Comparison of ENCODE assay signal across 19 cellular contexts in the genomic region with DNA sequence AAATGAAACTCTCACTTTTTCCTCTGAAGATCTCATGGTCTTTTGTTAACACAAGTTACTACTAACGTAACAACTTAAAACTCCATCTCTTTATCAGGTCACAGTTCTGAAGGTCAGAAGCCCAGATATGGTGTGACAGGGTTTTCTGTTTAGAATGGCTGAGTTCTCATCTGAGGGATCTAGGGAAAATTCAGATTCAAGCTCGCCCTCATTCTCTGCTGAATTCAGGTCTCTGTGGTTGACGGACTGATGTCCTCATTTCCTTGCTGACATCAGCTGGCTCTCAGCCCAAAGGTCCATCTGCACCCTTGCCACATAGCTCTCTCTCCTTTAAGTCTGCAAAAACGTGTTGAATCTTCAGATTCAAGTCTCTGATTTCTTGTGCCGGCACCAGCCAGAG. TPM values are rescaled to one million over a fixed set of nuclear protein-coding genes. Genes with fewer than 3 reads are reported as not detected.
DNase-seq lines count a peak whose midpoint lies in the region; ATAC-seq, FAIRE-seq and TF ChIP-seq lines count a peak whose summit lies in the region.
"Had no signal": no experiment of that assay in that cellular context is flagged by ENCODE, and none has a peak within 500 bp of the region (broad histone marks: within the 10 kb centered on the region; RNA-seq: fewer than 3 reads in every experiment).

No MANE protein-coding gene starts in this region.

- H3K4me2 ChIP-seq in DOHH2 (ENCODE audit: low read length) (peak overlapping the region; percentile 35), OCI-LY3 (ENCODE audit: low read length) (peak overlapping the region; percentile 4; the same call in 1 of the 2 replicates)
- H3K4me2 ChIP-seq: A549, SK-N-SH had no signal

- FAIRE-seq in frontal cortex (lab: Jason Lieb, UNC): no peak
- FAIRE-seq: A549, keratinocyte had no signal

- no peaks in the 10 kb centered on the region for H3K9me2 ChIP-seq in DOHH2 (replicated peaks; ENCODE audit: control insufficient read depth, low read length)
- H3K9me2 ChIP-seq: SK-N-SH had no signal

- no peaks in the 10 kb centered on the region for H3K36me3 Mint-ChIP-seq in activated CD4-positive, alpha-beta T cell treated with anti-CD3 and anti-CD28 coated beads for 36 hours (ENCODE audit: low read depth)
- H3K36me3 Mint-ChIP-seq in immature natural killer cell: no peaks in the 10 kb centered on the region

- no peaks in the 10 kb centered on the region for H3F3A ChIP-seq in DOHH2 (ENCODE audit: control insufficient read depth, insufficient read depth)

- H3K4me3 Mint-ChIP-seq in activated CD4-positive, alpha-beta T cell treated with anti-CD3 and anti-CD28 coated beads for 36 hours: no peak overlapping the region
- H3K4me3 Mint-ChIP-seq in immature natural killer cell: peak overlapping the region; percentile 41 to 73 (median 61)

- no peaks in the 10 kb centered on the region for H3K79me2 ChIP-seq in DOHH2 (ENCODE audit: control insufficient read depth, low read length)
- no peaks in the 10 kb centered on the region for H3K79me2 ChIP-seq in OCI-LY3 (ENCODE audit: low read length)

- peak overlapping the region; percentile 34; the same call in 1 of the 2 replicates for H3K27ac ChIP-seq in DOHH2 (ENCODE audit: low read depth, low read length)
- no peak overlapping the region for H3K27ac ChIP-seq in OCI-LY3 (ENCODE audit: low read length)
- H3K27ac ChIP-seq: A549, adrenal gland, cardiac muscle cell, heart left ventricle, skin epidermis had no signal

- TF ChIP-seq CTCF in DOHH2 (IDR thresholded peaks at IDR 0.05; ENCODE audit: low read depth, low read length, poor library complexity, severe bottlenecking): no peak
- no peak for TF ChIP-seq CTCF in OCI-LY3 (IDR thresholded peaks at IDR 0.05; ENCODE audit: low read depth, low read length)

- peaks cover 2% of the 10 kb centered on the region for H3K27me3 Mint-ChIP-seq in activated CD4-positive, alpha-beta T cell treated with anti-CD3 and anti-CD28 coated beads for 36 hours
- peaks cover 0 to 6% (median 6%) of the 10 kb centered on the region in 3 donors for H3K27me3 Mint-ChIP-seq in immature natural killer cell (ENCODE audit: low read depth in 3 of 3)

- ATAC-seq in activated CD4-positive, alpha-beta T cell treated with anti-CD3 and anti-CD28 coated beads for 36 hours: peak; percentile 35
- ATAC-seq: A549 had no signal

- peaks cover 26% of the 10 kb centered on the region for H3K4me1 Mint-ChIP-seq in activated CD4-positive, alpha-beta T cell treated with anti-CD3 and anti-CD28 coated beads for 36 hours
- H3K4me1 Mint-ChIP-seq in immature natural killer cell: peaks cover 24 to 28% of the 10 kb centered on the region in 2 donors

- H3K27ac Mint-ChIP-seq in activated CD4-positive, alpha-beta T cell treated with anti-CD3 and anti-CD28 coated beads for 36 hours: peak overlapping the region; percentile 84
- H3K27ac Mint-ChIP-seq in immature natural killer cell: peak overlapping the region; percentile 72 to 86 (median 81)

- H3K4me3 ChIP-seq in DOHH2 (ENCODE audit: low read length) (peak overlapping the region; percentile 32; the same call in 1 of the 2 replicates), OCI-LY3 (ENCODE audit: low read length) (no peak overlapping the region)
- H3K4me3 ChIP-seq: A549, adrenal gland, cardiac muscle cell, heart left ventricle, skin epidermis had no signal

- peak; percentile 24 for DNase-seq in activated CD4-positive, alpha-beta T cell treated with anti-CD3 and anti-CD28 coated beads for 36 hours
- DNase-seq in activated CD4-positive, alpha-beta T cell treated with anti-CD3 and anti-CD28 coated beads for 4 hours: no peak
- peak; percentile 34 to 45 (median 35) for DNase-seq in immature natural killer cell
- no peak for DNase-seq in NCI-H510A treated with DMSO at 0.1 percent for 48 hours (lab: John Stamatoyannopoulos, UW)
- DNase-seq in NCI-H187 treated with DMSO at 0.1 percent for 48 hours (lab: John Stamatoyannopoulos, UW): no peak
- DNase-seq in frontal cortex (ENCODE audit: low spot score in 2 of 2): no peak
- DNase-seq: adrenal gland, heart left ventricle, mammary epithelial cell, naive B cell, NCI-H1930, NCI-H524 treated with DMSO at 0.1 percent for 48 hours, SK-N-SH had no signal

- H4K20me1 ChIP-seq in DOHH2 (ENCODE audit: control insufficient read depth, insufficient read depth, low read depth, low read length) (no peaks in the 10 kb centered on the region), OCI-LY3 (ENCODE audit: insufficient read depth, low read length) (no peaks in the 10 kb centered on the region)

- H3K9me3 ChIP-seq in DOHH2 (ENCODE audit: control insufficient read depth, insufficient read depth, low read length) (peaks cover 7% of the 10 kb centered on the region; the same call in 1 of the 2 replicates), OCI-LY3 (ENCODE audit: insufficient read depth, low read length) (no peaks in the 10 kb centered on the region)
- H3K9me3 ChIP-seq: A549, adrenal gland, SK-N-SH had no signal

- H3K4me1 ChIP-seq in DOHH2 (ENCODE audit: control insufficient read depth, low read length) (peaks cover 18% of the 10 kb centered on the region), OCI-LY3 (ENCODE audit: low read length) (peaks cover 11% of the 10 kb centered on the region)
- H3K4me1 ChIP-seq: adrenal gland had no signal

- H3K36me3 ChIP-seq in DOHH2 (ENCODE audit: control insufficient read depth, low read length): no peaks in the 10 kb centered on the region; the same call in 1 of the 2 replicates
- H3K36me3 ChIP-seq in OCI-LY3 (replicated peaks; ENCODE audit: low read depth, low read length): no peaks in the 10 kb centered on the region
- H3K36me3 ChIP-seq: adrenal gland, cardiac muscle cell, heart left ventricle had no signal

- H3K27me3 ChIP-seq in DOHH2 (ENCODE audit: control insufficient read depth, low read length): no peaks in the 10 kb centered on the region
- H3K27me3 ChIP-seq in OCI-LY3 (ENCODE audit: low read depth, low read length): no peaks in the 10 kb centered on the region
- H3K27me3 ChIP-seq: adrenal gland, cardiac muscle cell had no signal

- intact Hi-C loops in activated CD4-positive, alpha-beta T cell treated with anti-CD3 and anti-CD28 coated beads for 36 hours (cut with DNase I, micrococcal nuclease): loop anchor here in 1 of 2 experiments (10.0 kb wide), 1 partner anchor 140 kb away; a partner anchor contains a TSS

- no peaks in the 10 kb centered on the region for H3K9me3 Mint-ChIP-seq in activated CD4-positive, alpha-beta T cell treated with anti-CD3 and anti-CD28 coated beads for 36 hours (ENCODE audit: low read depth)
- no peaks in the 10 kb centered on the region for H3K9me3 Mint-ChIP-seq in immature natural killer cell

- CTCF ChIA-PET in activated CD4-positive, alpha-beta T cell treated with anti-CD3 and anti-CD28 coated beads for 36 hours (lab: Charles Lee): interaction anchor here (1.1 kb wide), 1 partner anchor 10 kb away, joined by 3 read pairs; no protein-coding TSS in a partner anchor

- H3K9ac ChIP-seq in OCI-LY3 (ENCODE audit: low read length): no peak overlapping the region
- H3K9ac ChIP-seq: SK-N-SH had no signal

- POLR2A ChIA-PET in activated CD4-positive, alpha-beta T cell treated with anti-CD3 and anti-CD28 coated beads for 36 hours (lab: Charles Lee): no interaction called here

- peak overlapping the region; percentile 42 for H2AFZ ChIP-seq in OCI-LY3 (ENCODE audit: low read depth, low read length)

RNA-seq across cellular contexts. Expression of a gene that starts 6.1 kb away (rescaled TPM):
- 10 to 100 TPM; 37.4 to 51.9 TPM for total RNA-seq in activated CD4-positive, alpha-beta T cell treated with anti-CD3 and anti-CD28 coated beads for 36 hours
- polyA plus RNA-seq in immature natural killer cell: 10 to 100 TPM; 34.3 to 71.2 (median 57.3) TPM
- 12.6 TPM for total RNA-seq in frontal cortex

Comparison
In these comparisons a context has a peak if more than half of its experiments do, and no peak if none do; other contexts are left out.
1. DNase-seq: peak in activated CD4-positive, alpha-beta T cell treated with anti-CD3 and anti-CD28 coated beads for 36 hours (single experiment) and immature natural killer cell (3 of 3); none in activated CD4-positive, alpha-beta T cell treated with anti-CD3 and anti-CD28 coated beads for 4 hours (0 of 2), NCI-H510A treated with DMSO at 0.1 percent for 48 hours (single experiment), NCI-H187 treated with DMSO at 0.1 percent for 48 hours (single experiment) and frontal cortex (0 of 2).